2 cellular contexts compared by ENCODE assay signal in the genomic region with DNA sequence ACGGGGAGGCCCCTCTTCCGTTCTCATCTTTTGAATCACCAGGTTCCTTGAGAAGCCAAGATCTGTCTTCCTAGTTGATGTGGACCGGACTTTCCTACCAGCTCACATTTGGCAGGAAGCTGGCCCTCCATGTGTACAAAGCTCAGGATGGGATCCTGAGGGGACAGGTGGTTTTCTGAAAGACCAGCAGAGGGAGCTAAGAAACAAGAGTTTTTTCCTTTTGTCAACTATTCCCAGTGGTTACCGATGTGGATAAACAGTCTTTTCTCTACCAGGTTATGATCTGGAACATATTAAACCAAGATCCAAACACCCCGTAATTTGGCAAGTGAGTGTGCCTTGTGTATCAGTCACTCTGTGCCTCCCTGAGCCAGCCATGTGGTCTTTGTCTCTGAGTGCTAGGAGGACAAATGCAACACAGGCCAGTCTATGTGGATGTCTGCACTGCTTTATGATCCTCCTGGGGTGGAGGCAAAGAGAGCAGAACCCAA.
TF ChIP-seq lines count a peak whose summit lies in the region.

No MANE protein-coding gene starts in this region.

TF ChIP-seq in IMR-90, 13 proteins besides CTCF, POLR2A, EP300 and RAD21:
- TF ChIP-seq SMC3 (IDR thresholded peaks at IDR 0.05; ENCODE audit: low read depth, low read length) = peak; percentile 74
- no peak for TF ChIP-seq RCOR1 (IDR thresholded peaks at IDR 0.05; ENCODE audit: insufficient replicate concordance, low read length)

TF ChIP-seq in liver, 16 proteins besides CTCF, POLR2A, EP300 and RAD21:
- TF ChIP-seq GABPA (IDR thresholded peaks at IDR 0.05 in 1 of 2, conservative IDR thresholded peaks at IDR 0.05 in 1 of 2) = no peak
- TF ChIP-seq FOXA2 (IDR thresholded peaks at IDR 0.05) = peak; percentile 50
